ENCODE assay signal across 27 cellular contexts in genomic region chr10:75695994-75696393, GRCh38.
"Had no signal": no experiment of that assay in that cellular context is flagged by ENCODE, and none has a peak within 500 bp of the region (broad histone marks: within the 10 kb centered on the region; RNA-seq: fewer than 3 reads in every experiment).

No MANE protein-coding gene starts in this region.

- H3K27ac ChIP-seq: colonic mucosa, coronary artery, dorsolateral prefrontal cortex, epithelial cell of prostate, esophagus muscularis mucosa, esophagus squamous epithelium, foreskin keratinocyte, gastrocnemius medialis, gastroesophageal sphincter, heart left ventricle, heart right ventricle had no signal

- H3K4me3 ChIP-seq: colonic mucosa, coronary artery, dorsolateral prefrontal cortex, esophagus muscularis mucosa, esophagus squamous epithelium, gastrocnemius medialis, gastroesophageal sphincter, heart left ventricle, heart right ventricle had no signal

- FAIRE-seq: colon, endometrium, endothelial cell of umbilical vein, frontal cortex had no signal

- H3K27me3 ChIP-seq: colonic mucosa, esophagus muscularis mucosa, esophagus squamous epithelium, foreskin keratinocyte, gastroesophageal sphincter, heart left ventricle, heart right ventricle had no signal

- DNase-seq: colonic mucosa; cortex of kidney; dermis blood vessel endothelial cell; dorsolateral prefrontal cortex; effector CD4-positive, alpha-beta T cell; effector CD8-positive, alpha-beta T cell; effector memory CD4-positive, alpha-beta T cell; effector memory CD8-positive, alpha-beta T cell; endodermal cell; erythroblast; esophagus squamous epithelium; foreskin fibroblast; foreskin keratinocyte; foreskin melanocyte; gastrocnemius medialis; glutamatergic neuron; heart left ventricle; heart right ventricle had no signal

- H3K36me3 ChIP-seq: colonic mucosa, esophagus muscularis mucosa, esophagus squamous epithelium, gastrocnemius medialis, gastroesophageal sphincter, heart left ventricle, heart right ventricle had no signal

- ATAC-seq: effector memory CD8-positive, alpha-beta T cell; esophagus mucosa; foreskin keratinocyte; gastrocnemius medialis; gastroesophageal sphincter; heart right ventricle had no signal

- H3K9me3 ChIP-seq: colonic mucosa, esophagus squamous epithelium, gastrocnemius medialis had no signal

- H3K4me1 ChIP-seq: colonic mucosa, esophagus squamous epithelium, foreskin keratinocyte, gastrocnemius medialis, gastroesophageal sphincter had no signal
